In genomic region chr15:77819841-77820728, GRCh38 we compare ENCODE assay signal across 8 cellular contexts.
DNase-seq lines count a peak whose midpoint lies in the region; ATAC-seq, FAIRE-seq and TF ChIP-seq lines count a peak whose summit lies in the region.

No MANE protein-coding gene starts in this region.

- no peak overlapping the region for H3K4me3 Mint-ChIP-seq in activated CD8-positive, alpha-beta T cell treated with anti-CD3 and anti-CD28 coated beads for 36 hours

- H3K27ac Mint-ChIP-seq in activated CD8-positive, alpha-beta T cell treated with anti-CD3 and anti-CD28 coated beads for 36 hours = no peak overlapping the region

- CTCF ChIA-PET in activated CD8-positive, alpha-beta T cell treated with anti-CD3 and anti-CD28 coated beads for 36 hours (lab: Charles Lee) = interaction anchor here (0.8 to 3.7 kb wide), 7 partner anchors 12 to 186 kb away, joined by 3 to 42 read pairs (median 8); partner anchors contain the start of gene LINGO1

- DNase-seq in ACHN (peak; percentile 47), HAP-1 (ENCODE audit: low spot score in 2 of 2) (peak; percentile 68 to 86), islet precursor cell (peak; percentile 84), urothelium cell line (ENCODE audit: low spot score) (peak; percentile 76), NCI-H510A treated with DMSO at 0.1 percent for 48 hours (lab: John Stamatoyannopoulos, UW) (no peak), medulla oblongata (ENCODE audit: extremely low spot score) (no peak)
- no peak for DNase-seq in activated CD8-positive, alpha-beta T cell treated with anti-CD3 and anti-CD28 coated beads for 36 hours
- no peak for DNase-seq in activated naive CD4-positive, alpha-beta T cell (lab: John Stamatoyannopoulos, UW)

- no peak for TF ChIP-seq CTCF in activated CD8-positive, alpha-beta T cell treated with anti-CD3 and anti-CD28 coated beads for 36 hours (IDR thresholded peaks at IDR 0.05)

- POLR2A ChIA-PET in activated CD8-positive, alpha-beta T cell treated with anti-CD3 and anti-CD28 coated beads for 36 hours (lab: Charles Lee) = interaction anchor here (1.2 kb wide), 1 partner anchor 156 kb away, joined by 3 read pairs; no protein-coding TSS in a partner anchor

- H3K9me3 Mint-ChIP-seq in activated CD8-positive, alpha-beta T cell treated with anti-CD3 and anti-CD28 coated beads for 36 hours = no peaks in the 10 kb centered on the region

- H3K27me3 ChIP-seq in HAP-1 (ENCODE audit: low read depth) = peaks cover 32% of the 10 kb centered on the region

- no peaks in the 10 kb centered on the region; the same call in 1 of the 2 replicates for H3K4me1 ChIP-seq in HAP-1

- no peaks in the 10 kb centered on the region for H3K9me3 ChIP-seq in HAP-1

- in situ Hi-C loops in ACHN (cut with HindIII; ENCODE audit: low pct_ligation_motif_present, low pct_unique_long_range_greater_than_20kb, low sequenced_read_pairs) = no loop called here
- in situ Hi-C loops in HAP-1 (cut with MboI; ENCODE audit: low sequenced_read_pairs) = no loop called here

- ATAC-seq in activated CD8-positive, alpha-beta T cell treated with anti-CD3 and anti-CD28 coated beads for 36 hours = peak; percentile 35

- peak; percentile 20 for FAIRE-seq in urothelium cell line (lab: Jason Lieb, UNC)

- H3K4me1 Mint-ChIP-seq in activated CD8-positive, alpha-beta T cell treated with anti-CD3 and anti-CD28 coated beads for 36 hours (ENCODE audit: low read depth) = peaks cover 2% of the 10 kb centered on the region

- intact Hi-C loops in activated CD8-positive, alpha-beta T cell treated with anti-CD3 and anti-CD28 coated beads for 36 hours (cut with micrococcal nuclease) = loop anchor here (10.0 kb wide), 2 partner anchors 165 to 185 kb away; partner anchors contain the start of gene LINGO1

- H3K4me3 ChIP-seq in HAP-1 = peak overlapping the region; percentile 46

- H3K36me3 ChIP-seq in HAP-1 (replicated peaks) = no peaks in the 10 kb centered on the region

- no peaks in the 10 kb centered on the region for H3K36me3 Mint-ChIP-seq in activated CD8-positive, alpha-beta T cell treated with anti-CD3 and anti-CD28 coated beads for 36 hours (ENCODE audit: low read depth)

- peaks cover 43% of the 10 kb centered on the region for H3K27me3 Mint-ChIP-seq in activated CD8-positive, alpha-beta T cell treated with anti-CD3 and anti-CD28 coated beads for 36 hours

Comparison
In these comparisons a context has a peak if more than half of its experiments do, and no peak if none do; other contexts are left out.
1. DNase-seq: peak in ACHN (single experiment), HAP-1 (2 of 2), islet precursor cell (single experiment) and urothelium cell line (single experiment); none in activated CD8-positive, alpha-beta T cell treated with anti-CD3 and anti-CD28 coated beads for 36 hours (single experiment), NCI-H510A treated with DMSO at 0.1 percent for 48 hours (single experiment), medulla oblongata (single experiment) and activated naive CD4-positive, alpha-beta T cell (0 of 4).